Comparison of ENCODE assay signal across 11 cellular contexts in genomic region chr10:46557319-46558140, GRCh38. TPM values are rescaled to one million over a fixed set of nuclear protein-coding genes. Genes with fewer than 3 reads are reported as not detected.
A peak's percentile ranks its signal among the peaks of the same experiment; 100 is the strongest.
DNase-seq lines count a peak whose midpoint lies in the region; ATAC-seq and TF ChIP-seq lines count a peak whose summit lies in the region.
"Had no signal": no experiment of that assay in that cellular context is flagged by ENCODE, and none has a peak within 500 bp of the region (broad histone marks: within the 10 kb centered on the region; RNA-seq: fewer than 3 reads in every experiment).

No MANE protein-coding gene starts in this region.

- TF ChIP-seq EP300 in transverse colon (IDR thresholded peaks at IDR 0.05; ENCODE audit: low read depth) = no peak

- no peak for ATAC-seq in memory B cell (ENCODE audit: low read depth)

- WGBS in adrenal gland, 4 donors = 88 to 92% (median 90%) methylated on average over 33 of the region's 33 CpGs
- 84 to 89% methylated on average over 12 to 33 of the region's 33 CpGs for WGBS in transverse colon (ENCODE audit: low coverage in 1 of 2), 2 donors

- TF ChIP-seq CTCF in adrenal gland (IDR thresholded peaks at IDR 0.05) (no peak), transverse colon (IDR thresholded peaks at IDR 0.05) (no peak)

- TF ChIP-seq POLR2A in adrenal gland (IDR thresholded peaks at IDR 0.05) (no peak), transverse colon (IDR thresholded peaks at IDR 0.05) (no peak)

- H3K9me3 Mint-ChIP-seq in memory B cell = no peaks in the 10 kb centered on the region

- in situ Hi-C loops in transverse colon (cut with MboI; ENCODE audit: low pct_ligation_motif_present in 1 of 4, low pct_unique_long_range_greater_than_20kb in 1 of 4, low sequenced_read_pairs in 3 of 4) = no loop called here

- H3K36me3 ChIP-seq in adrenal gland (replicated peaks in 1 of 2) (no peaks in the 10 kb centered on the region), transverse colon (no peaks in the 10 kb centered on the region)
- H3K36me3 ChIP-seq: BLaER1 had no signal

- H3K27me3 ChIP-seq in adrenal gland (peaks cover 67% of the 10 kb centered on the region), transverse colon (peaks cover 48% of the 10 kb centered on the region)

- H3K27ac ChIP-seq in adrenal gland = no peak overlapping the region
- H3K27ac ChIP-seq in transverse colon = no peak overlapping the region
- H3K27ac ChIP-seq: BLaER1 had no signal

- H3K4me1 ChIP-seq in adrenal gland (replicated peaks in 1 of 2) = peaks cover 6 to 11% of the 10 kb centered on the region in 2 donors
- peaks cover 3 to 21% (median 16%) of the 10 kb centered on the region in 4 donors for H3K4me1 ChIP-seq in transverse colon

- no peaks in the 10 kb centered on the region for H3K9me3 ChIP-seq in adrenal gland (replicated peaks in 1 of 3)
- H3K9me3 ChIP-seq in transverse colon = no peaks in the 10 kb centered on the region

- intact Hi-C loops in adrenal gland (cut with DNase I) (no loop called here), transverse colon (cut with DNase I; ENCODE audit: low total_unique reads) (no loop called here)

- peaks cover 14% of the 10 kb centered on the region for H3K4me1 Mint-ChIP-seq in memory B cell

- peak; percentile 62 for DNase-seq in activated effector memory CD4-positive, alpha-beta T cell treated with anti-CD3 and anti-CD28 coated beads, Interleukin-2, amount 50 U/mL, for 16 hours
- DNase-seq in activated effector memory CD4-positive, alpha-beta T cell treated with Interleukin-2 at 50 U/mL for 16 hours = no peak
- DNase-seq in adrenal gland = peak in 6 of 7 donors; percentile 10 to 51 (median 20)
- peak; percentile 0 to 11 for DNase-seq in memory B cell (ENCODE audit: low spot score in 2 of 2)
- DNase-seq in transverse colon = peak; percentile 23
- no peak for DNase-seq in HCEC 1CT
- no peak for DNase-seq in NCI-H2227 treated with DMSO at 0.1 percent for 48 hours (lab: John Stamatoyannopoulos, UW)
- DNase-seq in NCI-H1436 (lab: John Stamatoyannopoulos, UW) = no peak
- DNase-seq: cerebellar nuclear complex, T1000 had no signal

- H3K4me3 Mint-ChIP-seq in memory B cell = peak overlapping the region; percentile 84

- H3K27me3 Mint-ChIP-seq in memory B cell = peaks cover 21% of the 10 kb centered on the region

- no peak overlapping the region for H3K27ac Mint-ChIP-seq in memory B cell

- H3K4me3 ChIP-seq in adrenal gland (no peak overlapping the region), transverse colon (peak overlapping the region in 1 of 4 donors; percentile 61)
- H3K4me3 ChIP-seq: BLaER1 had no signal

- peaks cover 3% of the 10 kb centered on the region for H3K36me3 Mint-ChIP-seq in memory B cell

RNA-seq across cellular contexts. Expression of gene GPRIN2, which starts 1.1 kb away (rescaled TPM):
- total RNA-seq in adrenal gland (under 1 TPM in 2 of 8 donors, not detected in 6; 0.28 to 0.44 TPM), transverse colon (10 to 100 TPM; 31.3 to 97.3 (median 53.1) TPM)
- under 1 TPM in 2 of 3 donors, not detected in 1; 0.17 to 0.56 TPM for polyA plus RNA-seq in adrenal gland

RNA-seq across cellular contexts. Expression of gene SYT15, which starts 21.4 kb away (rescaled TPM):
- total RNA-seq in adrenal gland (10 to 100 TPM in 1 of 8 donors, 1 to 10 TPM in 6, under 1 TPM in 1; 0.95 to 32.5 (median 2.8) TPM), transverse colon (under 1 TPM; 0.32 to 0.80 (median 0.39) TPM)
- polyA plus RNA-seq in adrenal gland = 1 to 10 TPM in 2 of 3 donors, under 1 TPM in 1; 0.72 to 1.6 (median 1.3) TPM

Comparison
In these comparisons a context has a peak if more than half of its experiments do, and no peak if none do; other contexts are left out.
1. DNase-seq: peak in activated effector memory CD4-positive, alpha-beta T cell treated with anti-CD3 and anti-CD28 coated beads, Interleukin-2, amount 50 U/mL, for 16 hours (single experiment), adrenal gland (6 of 7), memory B cell (2 of 2) and transverse colon (single experiment); none in activated effector memory CD4-positive, alpha-beta T cell treated with Interleukin-2 at 50 U/mL for 16 hours (single experiment), HCEC 1CT (single experiment), NCI-H2227 treated with DMSO at 0.1 percent for 48 hours (single experiment) and NCI-H1436 (single experiment).
2. RNA of gene GPRIN2, which starts 1.1 kb away (total RNA-seq): 31.3 to 97.3 TPM in transverse colon; 0.28 to 0.44 TPM in adrenal gland; every median in the first group is over 10 times any median in the second.